8 cellular contexts compared by ENCODE assay signal in the genomic region with DNA sequence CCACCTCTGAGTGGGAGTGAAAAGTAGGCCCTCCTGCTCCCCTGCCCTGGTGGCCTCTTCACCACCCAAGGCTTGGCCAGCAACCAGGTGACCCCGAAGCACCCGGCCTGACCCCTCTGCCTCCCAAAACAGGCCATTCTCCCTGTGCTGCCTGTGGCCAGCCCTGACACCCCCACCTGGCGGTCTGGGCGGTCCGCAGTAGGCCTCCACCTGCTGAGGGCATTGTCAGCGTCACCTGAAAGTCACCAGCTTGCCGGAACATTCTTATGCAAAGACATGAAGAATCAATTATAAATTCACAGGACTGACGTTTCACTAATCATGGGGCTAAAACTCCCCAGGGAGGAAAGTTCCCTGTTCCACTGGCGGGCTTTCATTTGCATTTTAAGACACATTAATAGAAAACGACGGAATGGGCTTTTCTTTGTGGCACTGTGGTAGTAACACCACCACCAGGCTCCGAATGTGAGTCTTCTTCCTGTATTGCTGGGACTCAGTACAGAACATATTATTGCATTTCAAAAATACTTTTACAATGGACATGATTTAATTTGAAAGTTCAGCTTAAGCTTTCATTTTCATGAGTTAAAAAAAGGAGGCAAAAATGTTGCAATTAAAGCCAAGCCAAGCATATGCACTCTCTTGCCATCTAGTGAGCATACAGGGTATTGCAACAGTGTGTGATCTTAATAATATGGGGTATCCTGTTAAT. TPM values are rescaled to one million over a fixed set of nuclear protein-coding genes. Genes with fewer than 3 reads are reported as not detected.
DNase-seq lines count a peak whose midpoint lies in the region; ATAC-seq and TF ChIP-seq lines count a peak whose summit lies in the region.

No MANE protein-coding gene starts in this region.

- H3K4me3 ChIP-seq in astrocyte of the spinal cord (ENCODE audit: low read depth, low read length): no peak overlapping the region

- peaks cover 5 to 18% (median 9%) of the 10 kb centered on the region in 3 donors for H3K36me3 Mint-ChIP-seq in immature natural killer cell

- no peak overlapping the region for H3K4me3 Mint-ChIP-seq in immature natural killer cell

- no peaks in the 10 kb centered on the region for H3K9me3 Mint-ChIP-seq in immature natural killer cell

- no peak for DNase-seq in activated CD4-positive, CD25-positive, alpha-beta regulatory T cell treated with anti-CD3 and anti-CD28 coated beads, Interleukin-2, amount 50 U/mL, for 72 hours
- peak; percentile 43 for DNase-seq in NCI-H69 (lab: John Stamatoyannopoulos, UW)
- DNase-seq in astrocyte of the spinal cord (ENCODE audit: low read depth, low spot score): peak; percentile 70
- peak; percentile 16 to 38 (median 31) for DNase-seq in immature natural killer cell
- DNase-seq in stimulated activated CD8-positive, alpha-beta memory T cell treated with anti-CD3 and anti-CD28 coated beads, Interleukin-15, amount 100 ng/mL, for 1 hour (ENCODE audit: low read depth): peak; percentile 8

- TF ChIP-seq CTCF in astrocyte of the spinal cord (IDR thresholded peaks at IDR 0.05; ENCODE audit: low read depth, low read length): peak; percentile 93

- peak; percentile 51 to 73 for ATAC-seq in activated CD4-positive, CD25-positive, alpha-beta regulatory T cell treated with anti-CD3 and anti-CD28 coated beads, Interleukin-2, amount 50 U/mL, for 24 hours
- ATAC-seq in GM19397 (IDR thresholded peaks at IDR 0.05; ENCODE audit: unreplicated experiment): peak; percentile 73
- ATAC-seq in HG03280 (IDR thresholded peaks at IDR 0.05; ENCODE audit: unreplicated experiment): peak; percentile 67

- H3K4me1 Mint-ChIP-seq in immature natural killer cell: peaks cover 0 to 6% of the 10 kb centered on the region in 2 donors

- in situ Hi-C loops in astrocyte of the spinal cord (cut with HindIII; ENCODE audit: low sequenced_read_pairs): no loop called here

- peaks cover 2% of the 10 kb centered on the region in 3 donors for H3K27me3 Mint-ChIP-seq in immature natural killer cell (ENCODE audit: low read depth in 3 of 3)

- H3K27ac Mint-ChIP-seq in immature natural killer cell: peak overlapping the region in 2 of 6 donors; percentile 10 to 49

RNA-seq across cellular contexts. Expression of gene ADI1, which starts 57.4 kb away (rescaled TPM):
- polyA plus RNA-seq in immature natural killer cell: 10 to 100 TPM; 31.0 to 66.1 (median 52.2) TPM
